ENCODE assay signal across 21 cellular contexts in genomic region chr2:185473838-185474237, GRCh38.
"Had no signal": no experiment of that assay in that cellular context is flagged by ENCODE, and none has a peak within 500 bp of the region (broad histone marks: within the 10 kb centered on the region; RNA-seq: fewer than 3 reads in every experiment).

No MANE protein-coding gene starts in this region.

- H3K9me3 Mint-ChIP-seq: neural crest cell had no signal

- DNase-seq: cerebellar nuclear complex; dermis blood vessel endothelial cell; heart right ventricle; hypothalamus; kidney glomerular epithelial cell; naive B cell; occipital lobe; psoas muscle; retina; right lobe of liver; stimulated activated CD4-positive, alpha-beta T cell treated with anti-CD3 and anti-CD28 coated beads, Interleukin-4, amount 100 ng/mL, for 1 hour; stimulated activated CD8-positive, alpha-beta memory T cell treated with anti-CD3 and anti-CD28 coated beads, Interleukin-4, amount 100 ng/mL, for 48 hours; stimulated activated naive B cell treated with anti-CD40 and anti-IgM and Interleukin-4, amounts not matched to agents 10 μg/mL and 1 μg/mL and 100 μg/mL, for 72 hours; stomach; trophoblast cell had no signal

- H3K4me1 Mint-ChIP-seq: naive B cell; neural crest cell; stimulated activated naive B cell treated with anti-CD40 and anti-IgM and Interleukin-4, amounts not matched to agents 10 μg/mL and 1 μg/mL and 100 μg/mL, for 72 hours had no signal

- ATAC-seq: heart right ventricle; pancreas; psoas muscle; stimulated activated naive B cell treated with anti-CD40 and anti-IgM and Interleukin-4, amounts not matched to agents 10 μg/mL and 1 μg/mL and 100 μg/mL, for 72 hours had no signal

- H3K9me3 ChIP-seq: pancreas, right lobe of liver had no signal

- H3K4me1 ChIP-seq: heart right ventricle, pancreas, psoas muscle, right lobe of liver, stomach had no signal

- H3K36me3 ChIP-seq: heart right ventricle, pancreas, right lobe of liver, stomach had no signal

- H3K27ac Mint-ChIP-seq: naive B cell; stimulated activated naive B cell treated with anti-CD40 and anti-IgM and Interleukin-4, amounts not matched to agents 10 μg/mL and 1 μg/mL and 100 μg/mL, for 72 hours had no signal

- FAIRE-seq: colon, frontal cortex, islet of Langerhans, pancreas, urothelium cell line had no signal

- H3K27ac ChIP-seq: heart right ventricle, pancreas, psoas muscle, right lobe of liver, stomach had no signal

- H3K27me3 ChIP-seq: heart right ventricle, pancreas, right lobe of liver, stomach had no signal

- H3K4me3 Mint-ChIP-seq: naive B cell; neural crest cell; stimulated activated naive B cell treated with anti-CD40 and anti-IgM and Interleukin-4, amounts not matched to agents 10 μg/mL and 1 μg/mL and 100 μg/mL, for 72 hours had no signal

- H3K36me3 Mint-ChIP-seq: naive B cell; stimulated activated naive B cell treated with anti-CD40 and anti-IgM and Interleukin-4, amounts not matched to agents 10 μg/mL and 1 μg/mL and 100 μg/mL, for 72 hours had no signal

- H3K27me3 Mint-ChIP-seq: naive B cell; stimulated activated naive B cell treated with anti-CD40 and anti-IgM and Interleukin-4, amounts not matched to agents 10 μg/mL and 1 μg/mL and 100 μg/mL, for 72 hours had no signal

- H3K4me3 ChIP-seq: heart right ventricle, pancreas, psoas muscle, right lobe of liver, stomach had no signal
